18 cellular contexts compared by ENCODE assay signal in the genomic region with DNA sequence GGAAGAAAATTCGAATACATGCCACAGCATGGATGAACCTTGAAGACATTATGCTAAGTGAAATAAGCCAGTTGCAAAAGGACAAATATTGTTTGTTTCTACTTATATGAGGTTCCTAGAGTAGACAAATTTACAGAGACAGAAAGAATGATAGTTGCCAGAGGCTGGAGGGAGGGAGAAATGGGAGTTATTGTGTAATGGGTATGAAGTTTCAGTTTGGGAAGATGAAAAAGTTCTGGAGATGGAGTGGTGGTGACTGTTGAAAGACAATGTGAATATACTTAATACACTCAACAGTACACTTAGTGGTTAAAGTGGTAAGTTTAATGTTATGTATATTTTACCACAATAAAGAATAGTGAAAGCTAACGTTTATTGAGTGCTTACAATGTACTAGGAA.
DNase-seq lines count a peak whose midpoint lies in the region; ATAC-seq and TF ChIP-seq lines count a peak whose summit lies in the region.
"Had no signal": no experiment of that assay in that cellular context is flagged by ENCODE, and none has a peak within 500 bp of the region (broad histone marks: within the 10 kb centered on the region; RNA-seq: fewer than 3 reads in every experiment).

No MANE protein-coding gene starts in this region.

- no peaks in the 10 kb centered on the region for H3K36me3 ChIP-seq in IMR-90 (ENCODE audit: control insufficient read depth, insufficient read depth, low read length)
- H3K36me3 ChIP-seq in adipocyte (ENCODE audit: control insufficient read depth, insufficient read depth, low read length, severe bottlenecking), result no peaks in the 10 kb centered on the region
- no peaks in the 10 kb centered on the region for H3K36me3 ChIP-seq in effector memory CD4-positive, alpha-beta T cell (ENCODE audit: control insufficient read depth, insufficient read depth, low read length)
- H3K36me3 ChIP-seq in upper lobe of left lung, result no peaks in the 10 kb centered on the region
- H3K36me3 ChIP-seq: BE2C had no signal

- H3K4me2 ChIP-seq in IMR-90 (ENCODE audit: low read depth, low read length), result no peak overlapping the region
- H3K4me2 ChIP-seq: GM23338 had no signal

- H3K27ac ChIP-seq in IMR-90 (ENCODE audit: insufficient read depth, low read length), result no peak overlapping the region
- no peak overlapping the region for H3K27ac ChIP-seq in effector memory CD4-positive, alpha-beta T cell (ENCODE audit: insufficient read depth, low read length, poor library complexity, severe bottlenecking)
- no peak overlapping the region for H3K27ac ChIP-seq in upper lobe of left lung

- no peak overlapping the region for H3K14ac ChIP-seq in IMR-90 (replicated peaks; ENCODE audit: low read depth, low read length)

- H3K27me3 ChIP-seq in IMR-90 (ENCODE audit: control insufficient read depth, insufficient read depth, low read length) (0 out of 2 replicates have a peak, but pooled peaks cover 2% of the 10 kb centered on the region), adipocyte (replicated peaks; ENCODE audit: control insufficient read depth, insufficient read depth, low read length) (no peaks in the 10 kb centered on the region), upper lobe of left lung (no peaks in the 10 kb centered on the region)
- no peaks in the 10 kb centered on the region for H3K27me3 ChIP-seq in effector memory CD4-positive, alpha-beta T cell (replicated peaks; ENCODE audit: control insufficient read depth, insufficient read depth, low read length, poor library complexity, severe bottlenecking)
- H3K27me3 ChIP-seq: BE2C had no signal

- in situ Hi-C loops in IMR-90 (cut with MboI; ENCODE audit: low sequenced_read_pairs), result loop anchor here (10.0 to 25.0 kb wide), 2 partner anchors 60 to 158 kb away; no protein-coding TSS in a partner anchor

- H3K4me3 ChIP-seq in IMR-90 (ENCODE audit: insufficient read depth, low read depth, low read length) (no peak overlapping the region), adipocyte (ENCODE audit: low read length) (no peak overlapping the region), upper lobe of left lung (no peak overlapping the region)
- no peak overlapping the region for H3K4me3 ChIP-seq in effector memory CD4-positive, alpha-beta T cell (ENCODE audit: insufficient read depth, low read depth, low read length, poor library complexity, severe bottlenecking)
- H3K4me3 ChIP-seq: GM23338 had no signal

- no peak for DNase-seq in IMR-90
- peak; percentile 66 for DNase-seq in adipocyte (ENCODE audit: low read depth)
- DNase-seq in fibroblast of gingiva (ENCODE audit: low read depth), result peak; percentile 42
- DNase-seq in effector memory CD4-positive, alpha-beta T cell, result no peak
- DNase-seq in upper lobe of left lung, result no peak
- DNase-seq in posterior cingulate gyrus, result no peak
- no peak for DNase-seq in KG1 (lab: John Stamatoyannopoulos, UW)
- DNase-seq: ACHN; BE2C; C1 segment of cervical spinal cord; Caco-2; CD4-positive, alpha-beta T cell; DMS79; GF-D8; H7; HFFc6 had no signal

- POLR2A ChIA-PET in IMR-90 (lab: Charles Lee; ENCODE audit: unreplicated experiment), result no interaction called here

- no peak overlapping the region for H3K23ac ChIP-seq in IMR-90 (ENCODE audit: low read depth, low read length)

- H4K8ac ChIP-seq in IMR-90 (ENCODE audit: low read depth in 2 of 2, low read length in 2 of 2), result no peak overlapping the region

- no peak for TF ChIP-seq RAD21 in IMR-90 (IDR thresholded peaks at IDR 0.05; ENCODE audit: low read length)

- no peaks in the 10 kb centered on the region for H4K20me1 ChIP-seq in IMR-90 (ENCODE audit: insufficient read depth, low read length)

- no peak overlapping the region for H2BK5ac ChIP-seq in IMR-90 (ENCODE audit: low read depth, low read length, poor library complexity, severe bottlenecking)

- TF ChIP-seq POLR2A in IMR-90 (IDR thresholded peaks at IDR 0.05; ENCODE audit: low read depth, low read length), result no peak
- TF ChIP-seq POLR2A in upper lobe of left lung (IDR thresholded peaks at IDR 0.05), result no peak

- intact Hi-C loops in IMR-90 (cut with micrococcal nuclease) (no loop called here), posterior cingulate gyrus (cut with DNase I) (no loop called here)

- H2AK5ac ChIP-seq in IMR-90 (ENCODE audit: low read depth, low read length), result no peak overlapping the region

- ATAC-seq in IMR-90 (ENCODE audit: low read depth) (no peak), upper lobe of left lung (ENCODE audit: low FRiP score in 2 of 2) (no peak)
- ATAC-seq: GM23338, HCT116 had no signal

- no peak overlapping the region for H2BK120ac ChIP-seq in IMR-90 (ENCODE audit: low read depth, low read length)

- H2BK20ac ChIP-seq in IMR-90 (ENCODE audit: low read depth, low read length), result no peak overlapping the region

- no peak overlapping the region for H2BK15ac ChIP-seq in IMR-90 (ENCODE audit: low read depth, low read length)

- no TSS peak for BruUV-seq in IMR-90 (replicated peaks; lab: Mats Ljungman, UMichigan)

- TF ChIP-seq CTCF in IMR-90 (conservative IDR thresholded peaks at IDR 0.05; ENCODE audit: low read depth, low read length) (no peak), upper lobe of left lung (IDR thresholded peaks at IDR 0.05) (no peak)

- no peak overlapping the region for H4K91ac ChIP-seq in IMR-90 (ENCODE audit: insufficient read depth, low read depth, low read length)

- H3K18ac ChIP-seq in IMR-90 (ENCODE audit: low read depth, low read length), result no peak overlapping the region

- dilution Hi-C loops in IMR-90 (cut with HindIII; ENCODE audit: low sequenced_read_pairs, unreplicated experiment), result no loop called here

- peaks cover 3% of the 10 kb centered on the region; the same call in 1 of the 2 replicates for H3K4me1 ChIP-seq in IMR-90 (ENCODE audit: control insufficient read depth, insufficient read depth, low read length)
- peaks cover 27% of the 10 kb centered on the region for H3K4me1 ChIP-seq in adipocyte (ENCODE audit: control insufficient read depth, insufficient read depth, low read length)
- no peaks in the 10 kb centered on the region for H3K4me1 ChIP-seq in effector memory CD4-positive, alpha-beta T cell (ENCODE audit: control insufficient read depth, insufficient read depth, low read length, poor library complexity, severe bottlenecking)
- peaks cover 0 to 13% (median 2%) of the 10 kb centered on the region in 4 donors for H3K4me1 ChIP-seq in upper lobe of left lung
- H3K4me1 ChIP-seq: Caco-2 had no signal

- H2AFZ ChIP-seq in IMR-90 (replicated peaks; ENCODE audit: low read length, poor library complexity), result no peak overlapping the region
- H2AFZ ChIP-seq: GM23338 had no signal

- no peaks in the 10 kb centered on the region for H3K79me1 ChIP-seq in IMR-90 (ENCODE audit: low read depth in 1 of 2, low read length in 2 of 2)

- H3K4ac ChIP-seq in IMR-90 (ENCODE audit: low read depth, low read length), result no peak overlapping the region

- H3K56ac ChIP-seq in IMR-90 (ENCODE audit: extremely low read depth, insufficient read depth, low read length), result no peak overlapping the region

- no peaks in the 10 kb centered on the region for H3K9me3 ChIP-seq in IMR-90 (ENCODE audit: control insufficient read depth, insufficient read depth, low read length)
- no peaks in the 10 kb centered on the region for H3K9me3 ChIP-seq in adipocyte (ENCODE audit: control insufficient read depth, low read length)
- no peaks in the 10 kb centered on the region for H3K9me3 ChIP-seq in effector memory CD4-positive, alpha-beta T cell (ENCODE audit: control insufficient read depth, low read length)
- no peaks in the 10 kb centered on the region for H3K9me3 ChIP-seq in upper lobe of left lung
- H3K9me3 ChIP-seq: BE2C, Caco-2 had no signal

- H3K9me1 ChIP-seq in IMR-90 (ENCODE audit: insufficient read depth, low read length), result peaks cover 11% of the 10 kb centered on the region; the same call in 1 of the 2 replicates

- CTCF ChIA-PET in IMR-90 (lab: Yijun Ruan, JAX), result no interaction called here

- no peak overlapping the region for H4K5ac ChIP-seq in IMR-90 (ENCODE audit: low read depth, low read length)

- H3K9ac ChIP-seq in IMR-90 (ENCODE audit: low read depth, low read length), result no peak overlapping the region
- no peak overlapping the region for H3K9ac ChIP-seq in adipocyte (ENCODE audit: low read length)

- 86% methylated on average over 1 of the region's 2 CpGs; no CpG with 5 or more reads in 1 of the 2 experiments for WGBS in IMR-90 (ENCODE audit: extremely low coverage in 2 of 2, insufficient read length in 1 of 2), 2 experiments
- WGBS in upper lobe of left lung, 2 donors, result 51 to 76% methylated on average over 2 of the region's 2 CpGs

- no peak for TF ChIP-seq EP300 in upper lobe of left lung (IDR thresholded peaks at IDR 0.05)

- H2AK9ac ChIP-seq in IMR-90 (replicated peaks; ENCODE audit: low read depth, low read length, poor library complexity), result no peak overlapping the region

TF ChIP-seq in IMR-90, 13 proteins besides CTCF, POLR2A, EP300 and RAD21:
- TF ChIP-seq SMC3 (IDR thresholded peaks at IDR 0.05; ENCODE audit: low read depth, low read length), result no peak
- peak; percentile 13; the same call in 1 of the 2 replicates for TF ChIP-seq CEBPB (IDR thresholded peaks at IDR 0.05; ENCODE audit: low read depth, low read length)

Comparison
In these comparisons a context has a peak if more than half of its experiments do, and no peak if none do; other contexts are left out.
1. DNase-seq: peak in adipocyte (single experiment) and fibroblast of gingiva (single experiment); none in IMR-90 (single experiment), effector memory CD4-positive, alpha-beta T cell (0 of 3), upper lobe of left lung (0 of 2), posterior cingulate gyrus (0 of 10) and KG1 (single experiment).